In the genomic region with DNA sequence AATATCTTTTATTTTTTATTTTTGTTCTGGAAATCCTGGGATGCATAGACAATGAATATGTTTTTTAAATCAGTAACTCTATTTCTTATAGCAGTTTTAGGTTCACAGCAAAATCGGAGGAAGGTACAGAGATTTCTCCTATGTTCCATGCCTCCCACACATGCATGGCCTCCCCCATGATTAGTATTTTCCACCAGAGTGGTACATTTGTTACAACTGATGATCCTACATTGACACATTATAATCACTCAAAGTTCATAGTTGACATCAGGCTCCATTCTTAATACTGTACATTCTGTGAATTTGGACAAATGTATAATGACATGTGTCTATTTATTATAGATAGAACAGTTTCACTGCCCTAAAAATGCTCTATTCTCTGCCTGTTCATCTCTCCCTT, we compare ENCODE assay signal across 7 cellular contexts.
DNase-seq lines count a peak whose midpoint lies in the region; ATAC-seq and TF ChIP-seq lines count a peak whose summit lies in the region.
"Not testable (repeated sequence)": the region's sequence is repeated elsewhere in the genome, so short reads cannot be mapped to it uniquely, and the experiment has no call there.

No MANE protein-coding gene starts in this region.

- H3K27ac Mint-ChIP-seq in activated CD4-positive, alpha-beta memory T cell treated with anti-CD3 and anti-CD28 coated beads for 36 hours, result not testable (repeated sequence)
- H3K27ac Mint-ChIP-seq in activated T-cell treated with anti-CD3 and anti-CD28 coated beads, Interleukin-2, amount 50 U/mL, for 24 hours, result peak overlapping the region; percentile 23
- peak overlapping the region; percentile 75 for H3K27ac Mint-ChIP-seq in activated naive CD8-positive, alpha-beta T cell treated with anti-CD3 and anti-CD28 coated beads, Interleukin-2, amount 50 U/mL, for 24 hours

- not testable (repeated sequence) for H3K9me3 ChIP-seq in testis

- CTCF ChIA-PET in activated CD4-positive, alpha-beta memory T cell treated with anti-CD3 and anti-CD28 coated beads for 36 hours (lab: Charles Lee), result not testable (repeated sequence)

- H3K4me1 ChIP-seq in testis, result not testable (repeated sequence)

- not testable (repeated sequence) for H3K36me3 ChIP-seq in testis (ENCODE audit: low read depth, missing control alignments)

- peak; percentile 28 for DNase-seq in activated CD4-positive, alpha-beta memory T cell treated with anti-CD3 and anti-CD28 coated beads for 36 hours
- not testable (repeated sequence) for DNase-seq in activated T-cell treated with anti-CD3 and anti-CD28 coated beads, Interleukin-2, amount 50 U/mL, for 24 hours; activated naive CD8-positive, alpha-beta T cell treated with anti-CD3 and anti-CD28 coated beads, Interleukin-2, amount 50 U/mL, for 24 hours; stimulated activated naive CD8-positive, alpha-beta T cell treated with anti-CD3 and anti-CD28 coated beads, Interleukin-15, Interleukin-2, amounts not matched to agents 100 U/mL and 50 U/mL, for 24 hours
- peak; percentile 59 for DNase-seq in activated effector memory CD4-positive, alpha-beta T cell treated with anti-CD3 and anti-CD28 coated beads, Interleukin-2, amount 50 U/mL, for 16 hours
- peak; percentile 26 for DNase-seq in stimulated activated CD4-positive, alpha-beta T cell treated with anti-CD3 and anti-CD28 coated beads, Interleukin-2, amount 100 ng/mL, for 4 hours (ENCODE audit: low read depth)
- peak; percentile 36 for DNase-seq in testis

- H3K36me3 Mint-ChIP-seq in activated CD4-positive, alpha-beta memory T cell treated with anti-CD3 and anti-CD28 coated beads for 36 hours; activated T-cell treated with anti-CD3 and anti-CD28 coated beads, Interleukin-2, amount 50 U/mL, for 24 hours (ENCODE audit: low read depth); activated naive CD8-positive, alpha-beta T cell treated with anti-CD3 and anti-CD28 coated beads, Interleukin-2, amount 50 U/mL, for 24 hours (ENCODE audit: low read depth): not testable (repeated sequence)

- not testable (repeated sequence) for H3K9me3 Mint-ChIP-seq in activated CD4-positive, alpha-beta memory T cell treated with anti-CD3 and anti-CD28 coated beads for 36 hours; activated T-cell treated with anti-CD3 and anti-CD28 coated beads, Interleukin-2, amount 50 U/mL, for 24 hours; activated naive CD8-positive, alpha-beta T cell treated with anti-CD3 and anti-CD28 coated beads, Interleukin-2, amount 50 U/mL, for 24 hours

- intact Hi-C loops in activated CD4-positive, alpha-beta memory T cell treated with anti-CD3 and anti-CD28 coated beads for 36 hours (cut with micrococcal nuclease); testis (cut with DNase I; ENCODE audit: low total_unique reads): not testable (repeated sequence)

- ATAC-seq in activated naive CD8-positive, alpha-beta T cell treated with anti-CD3 and anti-CD28 coated beads, Interleukin-2, amount 50 U/mL, for 24 hours, result peak; percentile 53
- ATAC-seq in stimulated activated naive CD8-positive, alpha-beta T cell treated with anti-CD3 and anti-CD28 coated beads, Interleukin-15, Interleukin-2, amounts not matched to agents 100 U/mL and 50 U/mL, for 24 hours, result peak; percentile 44

- H3K4me3 Mint-ChIP-seq in activated CD4-positive, alpha-beta memory T cell treated with anti-CD3 and anti-CD28 coated beads for 36 hours; activated T-cell treated with anti-CD3 and anti-CD28 coated beads, Interleukin-2, amount 50 U/mL, for 24 hours; activated naive CD8-positive, alpha-beta T cell treated with anti-CD3 and anti-CD28 coated beads, Interleukin-2, amount 50 U/mL, for 24 hours: not testable (repeated sequence)

- POLR2A ChIA-PET in activated CD4-positive, alpha-beta memory T cell treated with anti-CD3 and anti-CD28 coated beads for 36 hours (lab: Charles Lee), result not testable (repeated sequence)

- not testable (repeated sequence) for H3K4me1 Mint-ChIP-seq in activated CD4-positive, alpha-beta memory T cell treated with anti-CD3 and anti-CD28 coated beads for 36 hours (ENCODE audit: low read depth)
- H3K4me1 Mint-ChIP-seq in activated T-cell treated with anti-CD3 and anti-CD28 coated beads, Interleukin-2, amount 50 U/mL, for 24 hours (ENCODE audit: low read depth), result peaks cover 17% of the 10 kb centered on the region
- peaks cover 15% of the 10 kb centered on the region for H3K4me1 Mint-ChIP-seq in activated naive CD8-positive, alpha-beta T cell treated with anti-CD3 and anti-CD28 coated beads, Interleukin-2, amount 50 U/mL, for 24 hours

- not testable (repeated sequence) for TF ChIP-seq POLR2A in testis (IDR thresholded peaks at IDR 0.05)

- not testable (repeated sequence) for H3K27me3 Mint-ChIP-seq in activated CD4-positive, alpha-beta memory T cell treated with anti-CD3 and anti-CD28 coated beads for 36 hours; activated T-cell treated with anti-CD3 and anti-CD28 coated beads, Interleukin-2, amount 50 U/mL, for 24 hours; activated naive CD8-positive, alpha-beta T cell treated with anti-CD3 and anti-CD28 coated beads, Interleukin-2, amount 50 U/mL, for 24 hours

- 64 to 92% methylated on average over 1 of the region's 1 CpG for WGBS in testis, 2 donors

- H3K4me3 ChIP-seq in testis, result not testable (repeated sequence)

- H3K27me3 ChIP-seq in testis, result not testable (repeated sequence)

- H3K27ac ChIP-seq in testis, result not testable (repeated sequence)

- not testable (repeated sequence) for TF ChIP-seq CTCF in testis (IDR thresholded peaks at IDR 0.05)
